36 cellular contexts compared by ENCODE assay signal in the genomic region with DNA sequence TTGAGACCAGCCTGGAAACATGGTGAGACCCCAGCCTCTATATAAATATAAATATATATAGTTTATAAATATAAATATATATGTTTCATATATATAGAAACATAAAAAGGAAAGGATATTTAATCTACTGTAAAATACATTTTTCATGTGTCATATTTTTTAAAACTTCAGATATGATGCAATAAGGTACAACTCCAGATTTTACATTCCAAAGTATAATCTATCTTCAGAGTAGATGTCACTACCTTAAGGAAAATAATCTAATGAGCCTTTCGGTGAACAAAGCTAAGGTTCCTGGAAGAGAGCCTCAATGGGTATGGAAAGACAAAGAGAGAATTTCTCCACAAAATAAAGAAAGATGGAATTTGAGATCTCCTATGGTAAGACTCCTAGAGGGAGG.
"Had no signal": no experiment of that assay in that cellular context is flagged by ENCODE, and none has a peak within 500 bp of the region (broad histone marks: within the 10 kb centered on the region; RNA-seq: fewer than 3 reads in every experiment).

No MANE protein-coding gene starts in this region.

- DNase-seq: Karpas-422, Kasumi-1, MG63, MM.1S, MV-4-11, NCI-H1048, NCI-H1092, NCI-H1092 treated with DMSO at 0.1 percent for 48 hours, NCI-H1105, NCI-H1105 treated with DMSO at 0.1 percent for 48 hours, NCI-H1417, NCI-H1417 treated with DMSO at 0.1 percent for 48 hours, NCI-H1436, NCI-H1436 treated with DMSO at 0.1 percent for 48 hours, NCI-H146, NCI-H1694, NCI-H1694 treated with DMSO at 0.1 percent for 48 hours, NCI-H187, NCI-H187 treated with DMSO at 0.1 percent for 48 hours, NCI-H1930, NCI-H2029, NCI-H2029 treated with DMSO at 0.1 percent for 48 hours, NCI-H2081, NCI-H2081 treated with DMSO at 0.1 percent for 48 hours, NCI-H2107, NCI-H2171, NCI-H2171 treated with DMSO at 0.1 percent for 48 hours, NCI-H2227 treated with DMSO at 0.1 percent for 48 hours, NCI-H226, NCI-H345, NCI-H446, NCI-H446 treated with DMSO at 0.1 percent for 48 hours, NCI-H510A, NCI-H510A treated with DMSO at 0.1 percent for 48 hours, NCI-H524, NCI-H524 treated with DMSO at 0.1 percent for 48 hours had no signal

- H3K36me3 ChIP-seq: MG63 had no signal

- H3K9me3 ChIP-seq: MG63 had no signal

- H3K27me3 ChIP-seq: MG63 had no signal

- H3K4me3 ChIP-seq: MG63 had no signal
